In the genomic region with DNA sequence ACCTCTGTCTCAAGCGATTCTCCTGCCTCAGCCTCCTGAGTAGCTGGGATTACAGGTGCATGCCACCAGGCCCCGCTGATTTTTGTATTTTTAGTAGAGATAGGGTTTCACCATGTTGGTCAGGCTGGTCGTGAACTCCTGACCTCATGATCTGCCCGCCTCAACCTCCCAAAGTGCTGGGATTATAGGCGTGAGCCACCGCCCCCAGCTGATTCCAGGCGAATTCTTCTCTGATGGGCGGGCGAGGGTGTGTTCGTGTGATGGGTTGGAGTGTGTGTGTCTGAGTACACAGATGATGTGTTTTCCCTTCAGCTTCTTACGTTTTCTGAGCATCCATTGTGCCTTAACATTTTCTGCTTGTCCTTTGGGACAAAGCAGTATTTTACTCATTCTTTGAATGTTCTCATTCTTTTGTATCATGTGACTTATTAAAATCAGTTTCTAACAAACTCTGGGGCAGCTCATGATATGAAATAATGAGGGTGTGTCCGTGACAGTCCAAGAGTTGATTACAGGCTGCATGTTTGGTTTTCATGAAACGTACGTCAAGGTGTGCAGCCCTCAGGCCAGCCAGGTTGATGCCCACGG, we compare ENCODE assay signal across 2 cellular contexts. TPM values are rescaled to one million over a fixed set of nuclear protein-coding genes. Genes with fewer than 3 reads are reported as not detected.
"Had no signal": no experiment of that assay in that cellular context is flagged by ENCODE, and none has a peak within 500 bp of the region (broad histone marks: within the 10 kb centered on the region; RNA-seq: fewer than 3 reads in every experiment).

No MANE protein-coding gene starts in this region.

RNA-seq across cellular contexts. Expression of a gene that starts 58.6 kb away (rescaled TPM):
- total RNA-seq: mammary epithelial cell, vagina had no signal
